Comparison of ENCODE assay signal across 8 cellular contexts in the genomic region with DNA sequence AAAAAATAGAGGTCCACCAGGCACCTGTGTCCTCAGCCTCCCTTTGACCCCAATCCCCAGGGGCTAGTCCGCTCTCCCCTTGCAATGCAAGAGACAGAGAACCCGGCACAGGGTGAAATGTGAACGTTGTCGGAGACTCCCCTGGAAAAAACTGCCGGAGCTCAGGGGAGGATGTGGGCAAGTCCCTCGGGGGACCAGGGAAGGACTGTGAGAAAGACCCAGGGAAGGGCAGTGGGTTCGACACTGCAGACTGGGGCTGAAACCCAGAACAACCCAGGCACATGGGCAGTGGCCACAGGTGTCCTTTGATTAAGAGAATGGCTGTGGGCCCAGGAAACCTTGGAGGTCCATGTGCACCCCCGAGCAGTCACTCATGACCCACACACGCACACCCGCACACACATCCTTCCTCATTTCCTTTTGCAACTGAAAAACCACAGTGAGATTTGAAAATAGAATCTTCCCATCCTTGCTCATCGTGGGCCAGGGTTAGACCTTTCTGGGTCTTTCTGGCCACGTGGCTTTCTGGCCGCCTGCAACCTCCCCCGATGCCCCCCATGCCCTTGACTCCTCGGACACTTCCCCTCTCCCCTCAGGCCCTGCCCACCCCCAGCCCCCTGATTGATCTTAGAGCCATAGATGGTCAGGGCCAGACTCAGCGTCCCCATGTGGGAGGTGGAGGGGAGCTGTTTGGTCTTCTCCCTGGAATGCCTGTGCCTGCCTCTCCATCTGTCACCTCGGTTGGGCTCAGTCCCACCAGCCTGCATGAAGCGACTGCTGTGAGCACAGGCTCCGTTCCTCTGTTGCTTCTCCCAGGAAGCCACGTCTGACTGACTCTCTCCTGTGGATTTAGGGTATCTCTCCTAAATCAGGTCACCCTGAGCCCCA. TPM values are rescaled to one million over a fixed set of nuclear protein-coding genes. Genes with fewer than 3 reads are reported as not detected.
DNase-seq lines count a peak whose midpoint lies in the region; ATAC-seq and TF ChIP-seq lines count a peak whose summit lies in the region.

No MANE protein-coding gene starts in this region.

- whole genome bisulfite sequencing in tibial nerve, 2 donors = 43 to 50% methylated on average over 20 of the region's 20 CpGs

- H3K9me3 Mint-ChIP-seq in natural killer cell = no peaks in the 10 kb centered on the region
- no peaks in the 10 kb centered on the region for H3K9me3 Mint-ChIP-seq in mesothelial cell of epicardium

- no peaks in the 10 kb centered on the region for H3K9me3 ChIP-seq in Peyer's patch
- no peaks in the 10 kb centered on the region for H3K9me3 ChIP-seq in ascending aorta
- peaks cover 0 to 7% (median 0%) of the 10 kb centered on the region in 4 donors for H3K9me3 ChIP-seq in tibial nerve

- H3K4me1 Mint-ChIP-seq in natural killer cell (peaks cover 33 to 52% of the 10 kb centered on the region in 2 donors), mesothelial cell of epicardium (no peaks in the 10 kb centered on the region)

- no peaks in the 10 kb centered on the region for H3K36me3 Mint-ChIP-seq in natural killer cell
- no peaks in the 10 kb centered on the region for H3K36me3 Mint-ChIP-seq in mesothelial cell of epicardium

- H3K27me3 Mint-ChIP-seq in natural killer cell (ENCODE audit: low read depth in 2 of 2) = no peaks in the 10 kb centered on the region
- no peaks in the 10 kb centered on the region for H3K27me3 Mint-ChIP-seq in mesothelial cell of epicardium (ENCODE audit: low read depth)

- H3K36me3 ChIP-seq in Peyer's patch (no peaks in the 10 kb centered on the region), ascending aorta (no peaks in the 10 kb centered on the region), tibial nerve (no peaks in the 10 kb centered on the region)

- no peak for TF ChIP-seq POLR2A in Peyer's patch (IDR thresholded peaks at IDR 0.05)
- no peak for TF ChIP-seq POLR2A in tibial nerve (IDR thresholded peaks at IDR 0.05)

- intact Hi-C loops in natural killer cell (cut with micrococcal nuclease) = no loop called here
- intact Hi-C loops in ascending aorta (cut with DNase I) = no loop called here

- H3K27ac Mint-ChIP-seq in natural killer cell (peak overlapping the region; percentile 83 to 86), mesothelial cell of epicardium (no peak overlapping the region)

- ATAC-seq in GM18511 (IDR thresholded peaks at IDR 0.05; ENCODE audit: unreplicated experiment) (peak; percentile 54), HG02759 (IDR thresholded peaks at IDR 0.05; ENCODE audit: unreplicated experiment) (peak; percentile 58), natural killer cell (peak; percentile 72 to 87 (median 78)), GM19455 (IDR thresholded peaks at IDR 0.05; ENCODE audit: unreplicated experiment) (no peak)

- H3K4me3 Mint-ChIP-seq in natural killer cell (peak overlapping the region; percentile 55), mesothelial cell of epicardium (no peak overlapping the region)

- peak in 1 of 2 donors; percentile 30 for TF ChIP-seq EP300 in tibial nerve (IDR thresholded peaks at IDR 0.05)

- H3K27me3 ChIP-seq in Peyer's patch (no peaks in the 10 kb centered on the region), ascending aorta (no peaks in the 10 kb centered on the region), tibial nerve (peaks cover 0 to 3% of the 10 kb centered on the region in 2 donors)

- H3K27ac ChIP-seq in Peyer's patch (peak overlapping the region in 2 of 4 donors; percentile 35 to 71), ascending aorta (no peak overlapping the region), tibial nerve (no peak overlapping the region)

- TF ChIP-seq CTCF in Peyer's patch (IDR thresholded peaks at IDR 0.05) = no peak
- TF ChIP-seq CTCF in natural killer cell (IDR thresholded peaks at IDR 0.05) = no peak
- no peak for TF ChIP-seq CTCF in mesothelial cell of epicardium (IDR thresholded peaks at IDR 0.05; ENCODE audit: unreplicated experiment)
- TF ChIP-seq CTCF in ascending aorta (IDR thresholded peaks at IDR 0.05) = no peak
- no peak for TF ChIP-seq CTCF in tibial nerve (IDR thresholded peaks at IDR 0.05)

- H3K4me1 ChIP-seq in Peyer's patch (peaks cover 0 to 26% (median 4%) of the 10 kb centered on the region in 4 donors), ascending aorta (no peaks in the 10 kb centered on the region), tibial nerve (peaks cover 0 to 6% (median 3%) of the 10 kb centered on the region in 4 donors)

- H3K4me3 ChIP-seq in Peyer's patch (peak overlapping the region in 1 of 4 donors; percentile 18), ascending aorta (no peak overlapping the region), tibial nerve (no peak overlapping the region)

- DNase-seq in Peyer's patch = peak in 2 of 3 donors; percentile 71 to 72
- DNase-seq in natural killer cell = no peak
- DNase-seq in mesothelial cell of epicardium (ENCODE audit: low spot score in 2 of 2, unreplicated experiment in 2 of 2) = no peak
- DNase-seq in ascending aorta (ENCODE audit: low spot score in 2 of 2) = no peak
- no peak for DNase-seq in tibial nerve (ENCODE audit: low spot score in 2 of 2)

RNA-seq across cellular contexts. Expression of a gene that starts 7.9 kb away (rescaled TPM):
- total RNA-seq in Peyer's patch = 10 to 100 TPM in 1 of 4 donors, 1 to 10 TPM in 3; 1.1 to 16.5 (median 4.8) TPM
- total RNA-seq in natural killer cell = 100 to 1,000 TPM; 124 to 163 (median 145) TPM
- total RNA-seq in mesothelial cell of epicardium = 0.34 to 1.0 TPM (median 0.51 TPM) in 3 replicates
- total RNA-seq in ascending aorta = 1.5 TPM
- 10 to 100 TPM in 2 of 4 donors, 1 to 10 TPM in 2; 5.1 to 15.3 (median 8.9) TPM for total RNA-seq in tibial nerve

RNA-seq across cellular contexts. Expression of a gene that starts 36.5 kb away (rescaled TPM):
- total RNA-seq in Peyer's patch = 10 to 100 TPM in 1 of 4 donors, 1 to 10 TPM in 3; 5.8 to 23.1 (median 7.3) TPM
- total RNA-seq in natural killer cell = 10 to 100 TPM; 16.9 to 26.5 (median 20.5) TPM
- total RNA-seq in mesothelial cell of epicardium = 25.8 to 30.0 TPM (median 25.8 TPM) in 3 replicates
- 37.7 TPM for total RNA-seq in ascending aorta
- 10 to 100 TPM in 3 of 4 donors, 1 to 10 TPM in 1; 8.4 to 25.1 (median 14.1) TPM for total RNA-seq in tibial nerve

RNA-seq across cellular contexts. Expression of a gene that starts 43.5 kb away (rescaled TPM):
- 100 to 1,000 TPM; 131 to 172 (median 149) TPM for total RNA-seq in Peyer's patch
- total RNA-seq in natural killer cell = 100 to 1,000 TPM; 286 to 294 (median 294) TPM
- total RNA-seq in mesothelial cell of epicardium = 264 to 270 TPM (median 267 TPM) in 3 replicates
- total RNA-seq in ascending aorta = 150 TPM
- 100 to 1,000 TPM; 184 to 211 (median 192) TPM for total RNA-seq in tibial nerve

Comparison
In these comparisons a context has a peak if more than half of its experiments do, and no peak if none do; other contexts are left out.
1. DNase-seq: peak in Peyer's patch (2 of 3); none in natural killer cell (single experiment), mesothelial cell of epicardium (0 of 2), ascending aorta (0 of 2) and tibial nerve (0 of 2).
2. RNA of a gene that starts 7.9 kb away (total RNA-seq): 124 to 163 TPM in natural killer cell; 5.1 to 15.3 TPM in tibial nerve, 1.1 to 16.5 TPM in Peyer's patch, 1.5 TPM in ascending aorta (single experiment) and 0.34 to 1.0 TPM in mesothelial cell of epicardium; every median in the first group is over 4 times any median in the second.